In the genomic region with DNA sequence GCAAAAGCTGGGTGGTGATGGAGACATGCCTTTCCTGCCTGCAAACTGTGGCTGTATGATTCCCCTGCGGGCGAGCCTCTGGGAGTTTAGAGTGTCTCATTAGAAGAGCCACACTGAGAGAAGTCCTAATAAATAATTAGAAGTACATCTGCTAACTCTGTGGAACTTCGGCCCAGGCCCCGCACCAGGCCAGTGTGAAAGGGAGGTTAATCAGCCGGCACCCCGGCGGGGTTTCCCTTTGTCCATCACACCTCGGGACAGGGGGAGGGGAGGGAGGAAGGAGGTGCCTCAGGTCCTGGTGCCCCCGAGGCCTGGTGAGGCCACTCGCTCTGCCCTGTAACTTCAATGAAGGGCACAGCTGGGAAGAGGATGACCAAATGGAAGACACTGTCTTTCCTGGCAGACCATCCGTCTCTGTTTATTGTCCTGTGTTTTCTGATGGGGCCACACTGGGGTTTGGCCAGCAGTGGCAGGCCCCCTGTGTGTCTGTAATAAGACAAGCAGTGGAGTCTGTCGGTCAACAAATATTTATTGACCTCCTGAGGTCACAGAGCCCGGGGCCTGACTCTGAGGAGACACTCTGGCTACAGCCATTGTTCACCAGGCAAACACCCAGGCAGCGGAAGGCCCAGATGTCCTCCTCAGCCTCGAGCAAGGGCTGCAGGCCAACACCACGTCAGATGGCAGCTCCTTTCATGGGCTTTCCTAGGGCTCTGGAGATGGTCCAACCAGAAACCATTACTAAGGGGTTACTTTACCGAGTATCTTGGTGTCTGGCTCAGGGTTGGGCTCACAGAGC, we compare ENCODE assay signal across 13 cellular contexts.
DNase-seq lines count a peak whose midpoint lies in the region; ATAC-seq and TF ChIP-seq lines count a peak whose summit lies in the region.
"Had no signal": no experiment of that assay in that cellular context is flagged by ENCODE, and none has a peak within 500 bp of the region (broad histone marks: within the 10 kb centered on the region; RNA-seq: fewer than 3 reads in every experiment).

No MANE protein-coding gene starts in this region.

- H3K4ac ChIP-seq in mesenchymal stem cell (ENCODE audit: low read depth in 1 of 2, low read length in 2 of 2): peak overlapping the region in 1 of 2 experiments; percentile 26

- peaks cover 12% of the 10 kb centered on the region for H3K27me3 Mint-ChIP-seq in brain
- H3K27me3 Mint-ChIP-seq: T-cell had no signal

- H2BK12ac ChIP-seq in mesenchymal stem cell (ENCODE audit: low read length in 2 of 2): no peak overlapping the region

- H3K9ac ChIP-seq in mesenchymal stem cell (ENCODE audit: low read length): no peak overlapping the region

- H3K9me3 ChIP-seq in mesenchymal stem cell (ENCODE audit: control insufficient read depth, low read length) (no peaks in the 10 kb centered on the region), tibial artery (no peaks in the 10 kb centered on the region)
- H3K9me3 ChIP-seq: suprapubic skin had no signal

- no peak overlapping the region for H4K8ac ChIP-seq in mesenchymal stem cell (ENCODE audit: low read length)

- no peak overlapping the region for H2AK5ac ChIP-seq in mesenchymal stem cell (ENCODE audit: low read length, severe bottlenecking)

- H3K4me1 Mint-ChIP-seq in brain: peaks cover 50% of the 10 kb centered on the region

- no peaks in the 10 kb centered on the region for H3K36me3 Mint-ChIP-seq in brain
- H3K36me3 Mint-ChIP-seq: T-cell had no signal

- H3K27ac ChIP-seq in mesenchymal stem cell (ENCODE audit: low read length, poor library complexity, severe bottlenecking): no peak overlapping the region
- peak overlapping the region; percentile 66 to 67 for H3K27ac ChIP-seq in tibial artery
- H3K27ac ChIP-seq: suprapubic skin had no signal

- peak overlapping the region in 1 of 2 experiments; percentile 72 for H3K18ac ChIP-seq in mesenchymal stem cell (ENCODE audit: low read depth in 1 of 2, low read length in 2 of 2)

- H4K91ac ChIP-seq in mesenchymal stem cell (ENCODE audit: low read length): no peak overlapping the region

- peaks cover 7 to 13% of the 10 kb centered on the region in 2 experiments for H3K27me3 ChIP-seq in mesenchymal stem cell (ENCODE audit: control insufficient read depth in 1 of 2, insufficient read depth in 1 of 2, low read length in 2 of 2)
- H3K27me3 ChIP-seq in tibial artery: no peaks in the 10 kb centered on the region
- H3K27me3 ChIP-seq: suprapubic skin had no signal

- no peak overlapping the region for H2BK120ac ChIP-seq in mesenchymal stem cell (ENCODE audit: low read depth, low read length)

- no peak for TF ChIP-seq CTCF in brain (conservative IDR thresholded peaks at IDR 0.05)
- TF ChIP-seq CTCF in tibial artery (IDR thresholded peaks at IDR 0.05): no peak

- H3K23ac ChIP-seq in mesenchymal stem cell (ENCODE audit: low read length in 2 of 2): no peak overlapping the region

- H3K4me3 Mint-ChIP-seq in brain: no peak overlapping the region
- H3K4me3 Mint-ChIP-seq: T-cell had no signal

- intact Hi-C loops in tibial artery (cut with DNase I; ENCODE audit: low total_unique reads): no loop called here

- H2BK15ac ChIP-seq in mesenchymal stem cell (ENCODE audit: low read depth, poor library complexity, severe bottlenecking): peak overlapping the region; percentile 3

- no peak overlapping the region for H2AFZ ChIP-seq in mesenchymal stem cell (ENCODE audit: low read depth, low read length)

- H3K4me2 ChIP-seq in mesenchymal stem cell (ENCODE audit: low read length, poor library complexity, severe bottlenecking): no peak overlapping the region

- H2BK5ac ChIP-seq in mesenchymal stem cell (ENCODE audit: low read depth, low read length, poor library complexity, severe bottlenecking): no peak overlapping the region

- peak overlapping the region in 1 of 2 experiments; percentile 55 for H3K14ac ChIP-seq in mesenchymal stem cell (ENCODE audit: low read length in 2 of 2)

- DNase-seq in activated CD8-positive, alpha-beta memory T cell treated with anti-CD3 and anti-CD28 coated beads for 24 hours: peak; percentile 38
- DNase-seq in activated CD8-positive, alpha-beta memory T cell treated with anti-CD3 and anti-CD28 coated beads, Interleukin-2, amount 50 U/mL, for 4 hours: no peak
- DNase-seq in mesenchymal stem cell (no peak), tibial artery (peak; percentile 41 to 83), NCI-H524 treated with DMSO at 0.1 percent for 48 hours (lab: John Stamatoyannopoulos, UW) (no peak)
- DNase-seq: activated gamma-delta T cell treated with Interleukin-2 at 50 U/mL for 16 hours, Calu3, NCI-H2081, T-cell had no signal

- H3K36me3 ChIP-seq in mesenchymal stem cell (ENCODE audit: control insufficient read depth in 1 of 2, insufficient read depth in 2 of 2, low read depth in 1 of 2, low read length in 2 of 2) (no peaks in the 10 kb centered on the region), tibial artery (no peaks in the 10 kb centered on the region)
- H3K36me3 ChIP-seq: suprapubic skin had no signal

- H3K4me1 ChIP-seq in mesenchymal stem cell (ENCODE audit: control insufficient read depth, insufficient read depth, low read depth, low read length) (peaks cover 2% of the 10 kb centered on the region), tibial artery (peaks cover 0 to 16% (median 6%) of the 10 kb centered on the region in 4 donors)
- H3K4me1 ChIP-seq: suprapubic skin had no signal

- peak overlapping the region; percentile 62 to 90 (median 74) for H3K27ac Mint-ChIP-seq in brain

- H3K4me3 ChIP-seq in mesenchymal stem cell (ENCODE audit: insufficient read depth in 1 of 2, low read depth in 1 of 2, low read length in 2 of 2) (no peak overlapping the region), tibial artery (no peak overlapping the region)
- H3K4me3 ChIP-seq: suprapubic skin had no signal

- no peaks in the 10 kb centered on the region for H3K79me1 ChIP-seq in mesenchymal stem cell (replicated peaks; ENCODE audit: low read length, poor library complexity, severe bottlenecking)

- H3K9me3 Mint-ChIP-seq in brain: peaks cover 0 to 8% (median 0%) of the 10 kb centered on the region in 5 experiments
- H3K9me3 Mint-ChIP-seq: T-cell had no signal

- ATAC-seq in GM21390 (IDR thresholded peaks at IDR 0.05; ENCODE audit: unreplicated experiment) (no peak), HG03432 (IDR thresholded peaks at IDR 0.05; ENCODE audit: unreplicated experiment) (no peak)
- ATAC-seq: T-cell had no signal

- 48% methylated on average over 17 of the region's 17 CpGs for WGBS in mesenchymal stem cell

Comparison
In these comparisons a context has a peak if more than half of its experiments do, and no peak if none do; other contexts are left out.
1. DNase-seq: peak in activated CD8-positive, alpha-beta memory T cell treated with anti-CD3 and anti-CD28 coated beads for 24 hours (single experiment) and tibial artery (2 of 2); none in activated CD8-positive, alpha-beta memory T cell treated with anti-CD3 and anti-CD28 coated beads, Interleukin-2, amount 50 U/mL, for 4 hours (single experiment), mesenchymal stem cell (single experiment) and NCI-H524 treated with DMSO at 0.1 percent for 48 hours (single experiment).